In the genomic region with DNA sequence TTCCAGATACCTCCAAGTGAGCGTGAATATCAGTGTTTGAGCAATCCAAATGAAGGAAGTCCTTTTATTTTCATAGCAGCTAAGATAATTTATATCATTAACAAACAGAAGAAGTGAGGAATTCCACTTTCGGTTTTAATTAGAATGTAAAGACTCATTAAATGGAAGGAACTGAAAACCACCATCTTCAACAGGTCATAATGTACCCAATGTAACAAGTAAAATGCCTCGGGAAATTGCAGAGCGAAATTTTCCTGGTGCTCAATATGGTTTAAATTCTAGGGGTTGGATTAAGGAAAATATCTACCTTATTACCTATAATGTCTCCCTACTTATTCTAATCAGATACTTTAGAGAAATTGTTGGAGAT, we compare ENCODE assay signal across 2 cellular contexts.
TF ChIP-seq lines count a peak whose summit lies in the region.

No MANE protein-coding gene starts in this region.

TF ChIP-seq in SK-N-SH, 30 proteins besides CTCF, POLR2A, EP300 and RAD21 (continued from another document):
- no peak for TF ChIP-seq POLR2AphosphoS5 (IDR thresholded peaks at IDR 0.05; ENCODE audit: low read depth, low read length)
- TF ChIP-seq TCF12 (IDR thresholded peaks at IDR 0.05): no peak
- no peak for TF ChIP-seq GATA2 (CRISPR knock-in tag; IDR thresholded peaks at IDR 0.05)
- TF ChIP-seq GABPA (IDR thresholded peaks at IDR 0.05; ENCODE audit: low read depth): no peak
- TF ChIP-seq, protein P1, sequence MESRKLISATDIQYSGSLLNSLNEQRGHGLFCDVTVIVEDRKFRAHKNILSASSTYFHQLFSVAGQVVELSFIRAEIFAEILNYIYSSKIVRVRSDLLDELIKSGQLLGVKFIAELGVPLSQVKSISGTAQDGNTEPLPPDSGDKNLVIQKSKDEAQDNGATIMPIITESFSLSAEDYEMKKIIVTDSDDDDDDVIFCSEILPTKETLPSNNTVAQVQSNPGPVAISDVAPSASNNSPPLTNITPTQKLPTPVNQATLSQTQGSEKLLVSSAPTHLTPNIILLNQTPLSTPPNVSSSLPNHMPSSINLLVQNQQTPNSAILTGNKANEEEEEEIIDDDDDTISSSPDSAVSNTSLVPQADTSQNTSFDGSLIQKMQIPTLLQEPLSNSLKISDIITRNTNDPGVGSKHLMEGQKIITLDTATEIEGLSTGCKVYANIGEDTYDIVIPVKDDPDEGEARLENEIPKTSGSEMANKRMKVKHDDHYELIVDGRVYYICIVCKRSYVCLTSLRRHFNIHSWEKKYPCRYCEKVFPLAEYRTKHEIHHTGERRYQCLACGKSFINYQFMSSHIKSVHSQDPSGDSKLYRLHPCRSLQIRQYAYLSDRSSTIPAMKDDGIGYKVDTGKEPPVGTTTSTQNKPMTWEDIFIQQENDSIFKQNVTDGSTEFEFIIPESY (IDR thresholded peaks at IDR 0.05; ENCODE audit: borderline replicate concordance, low read depth): no peak
- TF ChIP-seq, protein P2, sequence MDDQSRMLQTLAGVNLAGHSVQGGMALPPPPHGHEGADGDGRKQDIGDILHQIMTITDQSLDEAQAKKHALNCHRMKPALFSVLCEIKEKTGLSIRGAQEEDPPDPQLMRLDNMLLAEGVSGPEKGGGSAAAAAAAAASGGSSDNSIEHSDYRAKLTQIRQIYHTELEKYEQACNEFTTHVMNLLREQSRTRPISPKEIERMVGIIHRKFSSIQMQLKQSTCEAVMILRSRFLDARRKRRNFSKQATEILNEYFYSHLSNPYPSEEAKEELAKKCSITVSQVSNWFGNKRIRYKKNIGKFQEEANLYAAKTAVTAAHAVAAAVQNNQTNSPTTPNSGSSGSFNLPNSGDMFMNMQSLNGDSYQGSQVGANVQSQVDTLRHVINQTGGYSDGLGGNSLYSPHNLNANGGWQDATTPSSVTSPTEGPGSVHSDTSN (IDR thresholded peaks at IDR 0.05): no peak
- TF ChIP-seq, protein P3, sequence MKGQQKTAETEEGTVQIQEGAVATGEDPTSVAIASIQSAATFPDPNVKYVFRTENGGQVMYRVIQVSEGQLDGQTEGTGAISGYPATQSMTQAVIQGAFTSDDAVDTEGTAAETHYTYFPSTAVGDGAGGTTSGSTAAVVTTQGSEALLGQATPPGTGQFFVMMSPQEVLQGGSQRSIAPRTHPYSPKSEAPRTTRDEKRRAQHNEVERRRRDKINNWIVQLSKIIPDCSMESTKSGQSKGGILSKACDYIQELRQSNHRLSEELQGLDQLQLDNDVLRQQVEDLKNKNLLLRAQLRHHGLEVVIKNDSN (IDR thresholded peaks at IDR 0.05; ENCODE audit: borderline replicate concordance, low read depth): no peak
- TF ChIP-seq, protein P4, sequence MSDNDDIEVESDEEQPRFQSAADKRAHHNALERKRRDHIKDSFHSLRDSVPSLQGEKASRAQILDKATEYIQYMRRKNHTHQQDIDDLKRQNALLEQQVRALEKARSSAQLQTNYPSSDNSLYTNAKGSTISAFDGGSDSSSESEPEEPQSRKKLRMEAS (IDR thresholded peaks at IDR 0.05; ENCODE audit: low read depth): no peak
- TF ChIP-seq, protein P5, sequence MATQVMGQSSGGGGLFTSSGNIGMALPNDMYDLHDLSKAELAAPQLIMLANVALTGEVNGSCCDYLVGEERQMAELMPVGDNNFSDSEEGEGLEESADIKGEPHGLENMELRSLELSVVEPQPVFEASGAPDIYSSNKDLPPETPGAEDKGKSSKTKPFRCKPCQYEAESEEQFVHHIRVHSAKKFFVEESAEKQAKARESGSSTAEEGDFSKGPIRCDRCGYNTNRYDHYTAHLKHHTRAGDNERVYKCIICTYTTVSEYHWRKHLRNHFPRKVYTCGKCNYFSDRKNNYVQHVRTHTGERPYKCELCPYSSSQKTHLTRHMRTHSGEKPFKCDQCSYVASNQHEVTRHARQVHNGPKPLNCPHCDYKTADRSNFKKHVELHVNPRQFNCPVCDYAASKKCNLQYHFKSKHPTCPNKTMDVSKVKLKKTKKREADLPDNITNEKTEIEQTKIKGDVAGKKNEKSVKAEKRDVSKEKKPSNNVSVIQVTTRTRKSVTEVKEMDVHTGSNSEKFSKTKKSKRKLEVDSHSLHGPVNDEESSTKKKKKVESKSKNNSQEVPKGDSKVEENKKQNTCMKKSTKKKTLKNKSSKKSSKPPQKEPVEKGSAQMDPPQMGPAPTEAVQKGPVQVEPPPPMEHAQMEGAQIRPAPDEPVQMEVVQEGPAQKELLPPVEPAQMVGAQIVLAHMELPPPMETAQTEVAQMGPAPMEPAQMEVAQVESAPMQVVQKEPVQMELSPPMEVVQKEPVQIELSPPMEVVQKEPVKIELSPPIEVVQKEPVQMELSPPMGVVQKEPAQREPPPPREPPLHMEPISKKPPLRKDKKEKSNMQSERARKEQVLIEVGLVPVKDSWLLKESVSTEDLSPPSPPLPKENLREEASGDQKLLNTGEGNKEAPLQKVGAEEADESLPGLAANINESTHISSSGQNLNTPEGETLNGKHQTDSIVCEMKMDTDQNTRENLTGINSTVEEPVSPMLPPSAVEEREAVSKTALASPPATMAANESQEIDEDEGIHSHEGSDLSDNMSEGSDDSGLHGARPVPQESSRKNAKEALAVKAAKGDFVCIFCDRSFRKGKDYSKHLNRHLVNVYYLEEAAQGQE (IDR thresholded peaks at IDR 0.05; ENCODE audit: low read depth, low read length): no peak
- TF ChIP-seq, protein P6, sequence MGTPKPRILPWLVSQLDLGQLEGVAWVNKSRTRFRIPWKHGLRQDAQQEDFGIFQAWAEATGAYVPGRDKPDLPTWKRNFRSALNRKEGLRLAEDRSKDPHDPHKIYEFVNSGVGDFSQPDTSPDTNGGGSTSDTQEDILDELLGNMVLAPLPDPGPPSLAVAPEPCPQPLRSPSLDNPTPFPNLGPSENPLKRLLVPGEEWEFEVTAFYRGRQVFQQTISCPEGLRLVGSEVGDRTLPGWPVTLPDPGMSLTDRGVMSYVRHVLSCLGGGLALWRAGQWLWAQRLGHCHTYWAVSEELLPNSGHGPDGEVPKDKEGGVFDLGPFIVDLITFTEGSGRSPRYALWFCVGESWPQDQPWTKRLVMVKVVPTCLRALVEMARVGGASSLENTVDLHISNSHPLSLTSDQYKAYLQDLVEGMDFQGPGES (IDR thresholded peaks at IDR 0.05; ENCODE audit: low read depth, low read length): no peak
- no peak for TF ChIP-seq RFX5 (IDR thresholded peaks at IDR 0.05; ENCODE audit: low read length)
- no peak for TF ChIP-seq NFIC (IDR thresholded peaks at IDR 0.05; ENCODE audit: borderline replicate concordance)
- TF ChIP-seq, protein P7, sequence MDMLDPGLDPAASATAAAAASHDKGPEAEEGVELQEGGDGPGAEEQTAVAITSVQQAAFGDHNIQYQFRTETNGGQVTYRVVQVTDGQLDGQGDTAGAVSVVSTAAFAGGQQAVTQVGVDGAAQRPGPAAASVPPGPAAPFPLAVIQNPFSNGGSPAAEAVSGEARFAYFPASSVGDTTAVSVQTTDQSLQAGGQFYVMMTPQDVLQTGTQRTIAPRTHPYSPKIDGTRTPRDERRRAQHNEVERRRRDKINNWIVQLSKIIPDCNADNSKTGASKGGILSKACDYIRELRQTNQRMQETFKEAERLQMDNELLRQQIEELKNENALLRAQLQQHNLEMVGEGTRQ (IDR thresholded peaks at IDR 0.05; ENCODE audit: borderline replicate concordance, low read depth, low read length): no peak
- TF ChIP-seq YY1 (IDR thresholded peaks at IDR 0.05; ENCODE audit: low read depth): no peak
- no peak for TF ChIP-seq NRF1 (IDR thresholded peaks at IDR 0.05; ENCODE audit: low read depth, low read length)
- TF ChIP-seq FOXJ3 (CRISPR knock-in tag; IDR thresholded peaks at IDR 0.05): no peak
- no peak for TF ChIP-seq CHD2 (IDR thresholded peaks at IDR 0.05; ENCODE audit: low read length, partially characterized antibody)
- TF ChIP-seq JUND (IDR thresholded peaks at IDR 0.05): no peak

TF ChIP-seq in SK-N-SH treated with all-trans-retinoic acid at 6 μM for 48 hours, 23 proteins besides CTCF, POLR2A, EP300 and RAD21 (continued from another document):
- TF ChIP-seq, protein P8, sequence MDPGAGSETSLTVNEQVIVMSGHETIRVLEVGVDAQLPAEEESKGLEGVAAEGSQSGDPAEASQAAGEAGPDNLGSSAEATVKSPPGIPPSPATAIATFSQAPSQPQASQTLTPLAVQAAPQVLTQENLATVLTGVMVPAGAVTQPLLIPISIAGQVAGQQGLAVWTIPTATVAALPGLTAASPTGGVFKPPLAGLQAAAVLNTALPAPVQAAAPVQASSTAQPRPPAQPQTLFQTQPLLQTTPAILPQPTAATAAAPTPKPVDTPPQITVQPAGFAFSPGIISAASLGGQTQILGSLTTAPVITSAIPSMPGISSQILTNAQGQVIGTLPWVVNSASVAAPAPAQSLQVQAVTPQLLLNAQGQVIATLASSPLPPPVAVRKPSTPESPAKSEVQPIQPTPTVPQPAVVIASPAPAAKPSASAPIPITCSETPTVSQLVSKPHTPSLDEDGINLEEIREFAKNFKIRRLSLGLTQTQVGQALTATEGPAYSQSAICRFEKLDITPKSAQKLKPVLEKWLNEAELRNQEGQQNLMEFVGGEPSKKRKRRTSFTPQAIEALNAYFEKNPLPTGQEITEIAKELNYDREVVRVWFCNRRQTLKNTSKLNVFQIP (CRISPR knock-in tag; IDR thresholded peaks at IDR 0.05; ENCODE audit: borderline replicate concordance, low read depth): no peak
- TF ChIP-seq, protein P9, sequence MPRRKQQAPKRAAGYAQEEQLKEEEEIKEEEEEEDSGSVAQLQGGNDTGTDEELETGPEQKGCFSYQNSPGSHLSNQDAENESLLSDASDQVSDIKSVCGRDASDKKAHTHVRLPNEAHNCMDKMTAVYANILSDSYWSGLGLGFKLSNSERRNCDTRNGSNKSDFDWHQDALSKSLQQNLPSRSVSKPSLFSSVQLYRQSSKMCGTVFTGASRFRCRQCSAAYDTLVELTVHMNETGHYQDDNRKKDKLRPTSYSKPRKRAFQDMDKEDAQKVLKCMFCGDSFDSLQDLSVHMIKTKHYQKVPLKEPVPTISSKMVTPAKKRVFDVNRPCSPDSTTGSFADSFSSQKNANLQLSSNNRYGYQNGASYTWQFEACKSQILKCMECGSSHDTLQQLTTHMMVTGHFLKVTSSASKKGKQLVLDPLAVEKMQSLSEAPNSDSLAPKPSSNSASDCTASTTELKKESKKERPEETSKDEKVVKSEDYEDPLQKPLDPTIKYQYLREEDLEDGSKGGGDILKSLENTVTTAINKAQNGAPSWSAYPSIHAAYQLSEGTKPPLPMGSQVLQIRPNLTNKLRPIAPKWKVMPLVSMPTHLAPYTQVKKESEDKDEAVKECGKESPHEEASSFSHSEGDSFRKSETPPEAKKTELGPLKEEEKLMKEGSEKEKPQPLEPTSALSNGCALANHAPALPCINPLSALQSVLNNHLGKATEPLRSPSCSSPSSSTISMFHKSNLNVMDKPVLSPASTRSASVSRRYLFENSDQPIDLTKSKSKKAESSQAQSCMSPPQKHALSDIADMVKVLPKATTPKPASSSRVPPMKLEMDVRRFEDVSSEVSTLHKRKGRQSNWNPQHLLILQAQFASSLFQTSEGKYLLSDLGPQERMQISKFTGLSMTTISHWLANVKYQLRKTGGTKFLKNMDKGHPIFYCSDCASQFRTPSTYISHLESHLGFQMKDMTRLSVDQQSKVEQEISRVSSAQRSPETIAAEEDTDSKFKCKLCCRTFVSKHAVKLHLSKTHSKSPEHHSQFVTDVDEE (CRISPR knock-in tag; IDR thresholded peaks at IDR 0.05): no peak
- no peak for TF ChIP-seq ZNF70 (CRISPR knock-in tag; IDR thresholded peaks at IDR 0.05)
- no peak for TF ChIP-seq PPARA (CRISPR knock-in tag; IDR thresholded peaks at IDR 0.05; ENCODE audit: borderline replicate concordance)
- no peak for TF ChIP-seq ZFP30 (CRISPR knock-in tag; IDR thresholded peaks at IDR 0.05)
- TF ChIP-seq BACH2 (CRISPR knock-in tag; IDR thresholded peaks at IDR 0.05; ENCODE audit: borderline replicate concordance): no peak
- TF ChIP-seq, protein P10, sequence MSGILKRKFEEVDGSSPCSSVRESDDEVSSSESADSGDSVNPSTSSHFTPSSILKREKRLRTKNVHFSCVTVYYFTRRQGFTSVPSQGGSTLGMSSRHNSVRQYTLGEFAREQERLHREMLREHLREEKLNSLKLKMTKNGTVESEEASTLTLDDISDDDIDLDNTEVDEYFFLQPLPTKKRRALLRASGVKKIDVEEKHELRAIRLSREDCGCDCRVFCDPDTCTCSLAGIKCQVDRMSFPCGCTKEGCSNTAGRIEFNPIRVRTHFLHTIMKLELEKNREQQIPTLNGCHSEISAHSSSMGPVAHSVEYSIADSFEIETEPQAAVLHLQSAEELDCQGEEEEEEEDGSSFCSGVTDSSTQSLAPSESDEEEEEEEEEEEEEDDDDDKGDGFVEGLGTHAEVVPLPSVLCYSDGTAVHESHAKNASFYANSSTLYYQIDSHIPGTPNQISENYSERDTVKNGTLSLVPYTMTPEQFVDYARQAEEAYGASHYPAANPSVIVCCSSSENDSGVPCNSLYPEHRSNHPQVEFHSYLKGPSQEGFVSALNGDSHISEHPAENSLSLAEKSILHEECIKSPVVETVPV (CRISPR knock-in tag; IDR thresholded peaks at IDR 0.05): no peak
- TF ChIP-seq ISL1 (CRISPR knock-in tag; IDR thresholded peaks at IDR 0.05): no peak; the same call in 1 of the 2 replicates
- no peak for TF ChIP-seq ZNF565 (CRISPR knock-in tag; conservative IDR thresholded peaks at IDR 0.05; ENCODE audit: low read depth)
- no peak for TF ChIP-seq ZNF8 (CRISPR knock-in tag; IDR thresholded peaks at IDR 0.05)
- no peak for TF ChIP-seq ZFP3 (CRISPR knock-in tag; IDR thresholded peaks at IDR 0.05)
- TF ChIP-seq TCF4 (CRISPR knock-in tag; IDR thresholded peaks at IDR 0.05; ENCODE audit: borderline replicate concordance): no peak
- TF ChIP-seq CSDC2 (CRISPR knock-in tag; IDR thresholded peaks at IDR 0.05): no peak
- TF ChIP-seq, protein P11, sequence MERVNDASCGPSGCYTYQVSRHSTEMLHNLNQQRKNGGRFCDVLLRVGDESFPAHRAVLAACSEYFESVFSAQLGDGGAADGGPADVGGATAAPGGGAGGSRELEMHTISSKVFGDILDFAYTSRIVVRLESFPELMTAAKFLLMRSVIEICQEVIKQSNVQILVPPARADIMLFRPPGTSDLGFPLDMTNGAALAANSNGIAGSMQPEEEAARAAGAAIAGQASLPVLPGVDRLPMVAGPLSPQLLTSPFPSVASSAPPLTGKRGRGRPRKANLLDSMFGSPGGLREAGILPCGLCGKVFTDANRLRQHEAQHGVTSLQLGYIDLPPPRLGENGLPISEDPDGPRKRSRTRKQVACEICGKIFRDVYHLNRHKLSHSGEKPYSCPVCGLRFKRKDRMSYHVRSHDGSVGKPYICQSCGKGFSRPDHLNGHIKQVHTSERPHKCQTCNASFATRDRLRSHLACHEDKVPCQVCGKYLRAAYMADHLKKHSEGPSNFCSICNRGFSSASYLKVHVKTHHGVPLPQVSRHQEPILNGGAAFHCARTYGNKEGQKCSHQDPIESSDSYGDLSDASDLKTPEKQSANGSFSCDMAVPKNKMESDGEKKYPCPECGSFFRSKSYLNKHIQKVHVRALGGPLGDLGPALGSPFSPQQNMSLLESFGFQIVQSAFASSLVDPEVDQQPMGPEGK (CRISPR knock-in tag; IDR thresholded peaks at IDR 0.05; ENCODE audit: borderline replicate concordance): no peak
- TF ChIP-seq, protein P12, sequence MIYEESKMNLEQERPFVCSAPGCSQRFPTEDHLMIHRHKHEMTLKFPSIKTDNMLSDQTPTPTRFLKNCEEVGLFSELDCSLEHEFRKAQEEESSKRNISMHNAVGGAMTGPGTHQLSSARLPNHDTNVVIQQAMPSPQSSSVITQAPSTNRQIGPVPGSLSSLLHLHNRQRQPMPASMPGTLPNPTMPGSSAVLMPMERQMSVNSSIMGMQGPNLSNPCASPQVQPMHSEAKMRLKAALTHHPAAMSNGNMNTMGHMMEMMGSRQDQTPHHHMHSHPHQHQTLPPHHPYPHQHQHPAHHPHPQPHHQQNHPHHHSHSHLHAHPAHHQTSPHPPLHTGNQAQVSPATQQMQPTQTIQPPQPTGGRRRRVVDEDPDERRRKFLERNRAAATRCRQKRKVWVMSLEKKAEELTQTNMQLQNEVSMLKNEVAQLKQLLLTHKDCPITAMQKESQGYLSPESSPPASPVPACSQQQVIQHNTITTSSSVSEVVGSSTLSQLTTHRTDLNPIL (CRISPR knock-in tag; IDR thresholded peaks at IDR 0.05; ENCODE audit: low read depth): no peak
- TF ChIP-seq RARB (CRISPR knock-in tag; IDR thresholded peaks at IDR 0.05): no peak
